In genomic region chr13:97344250-97345175, GRCh38 we compare ENCODE assay signal across 8 cellular contexts.
DNase-seq lines count a peak whose midpoint lies in the region; ATAC-seq and TF ChIP-seq lines count a peak whose summit lies in the region.

No MANE protein-coding gene starts in this region.

- no peak overlapping the region for H3K27ac Mint-ChIP-seq in activated T-cell treated with anti-CD3 and anti-CD28 coated beads, Interleukin-2, amount 50 U/mL, for 24 hours
- H3K27ac Mint-ChIP-seq in neural progenitor cell = no peak overlapping the region

- H3K27me3 Mint-ChIP-seq in activated T-cell treated with anti-CD3 and anti-CD28 coated beads, Interleukin-2, amount 50 U/mL, for 24 hours = no peaks in the 10 kb centered on the region
- no peaks in the 10 kb centered on the region for H3K27me3 Mint-ChIP-seq in neural progenitor cell (ENCODE audit: insufficient read depth, low read depth)

- H3F3A ChIP-seq in neural progenitor cell (ENCODE audit: low read depth) = no peaks in the 10 kb centered on the region

- no peak overlapping the region for H3K4me2 ChIP-seq in neural progenitor cell

- no peak overlapping the region for H2AFZ ChIP-seq in neural progenitor cell (replicated peaks)

- no peak overlapping the region for H3K27ac ChIP-seq in neural progenitor cell
- no peak overlapping the region for H3K27ac ChIP-seq in aorta (ENCODE audit: low read depth in 1 of 2, low read length in 2 of 2)

- intact Hi-C loops in aorta (cut with DNase I) = loop anchor here (5.0 kb wide), 2 partner anchors 122 to 232 kb away; partner anchors contain the start of gene MBNL2 (in 1 of the 2)

- peaks cover 38% of the 10 kb centered on the region for H3K36me3 Mint-ChIP-seq in activated T-cell treated with anti-CD3 and anti-CD28 coated beads, Interleukin-2, amount 50 U/mL, for 24 hours (ENCODE audit: low read depth)
- peaks cover 15% of the 10 kb centered on the region for H3K36me3 Mint-ChIP-seq in neural progenitor cell

- H3K27me3 ChIP-seq in neural progenitor cell = no peaks in the 10 kb centered on the region
- H3K27me3 ChIP-seq in aorta (ENCODE audit: control insufficient read depth in 1 of 2, insufficient read depth in 2 of 2, low read length in 1 of 2) = no peaks in the 10 kb centered on the region

- H3K9ac ChIP-seq in neural progenitor cell = no peak overlapping the region

- H3K9me3 Mint-ChIP-seq in activated T-cell treated with anti-CD3 and anti-CD28 coated beads, Interleukin-2, amount 50 U/mL, for 24 hours = no peaks in the 10 kb centered on the region
- no peaks in the 10 kb centered on the region for H3K9me3 Mint-ChIP-seq in neural progenitor cell

- peaks cover 15% of the 10 kb centered on the region for H3K4me1 Mint-ChIP-seq in activated T-cell treated with anti-CD3 and anti-CD28 coated beads, Interleukin-2, amount 50 U/mL, for 24 hours (ENCODE audit: low read depth)
- no peaks in the 10 kb centered on the region for H3K4me1 Mint-ChIP-seq in neural progenitor cell

- no peaks in the 10 kb centered on the region for H3K79me2 ChIP-seq in neural progenitor cell (ENCODE audit: low read depth)

- ATAC-seq in GM18519 (IDR thresholded peaks at IDR 0.05; ENCODE audit: low FRiP score, unreplicated experiment) (peak; percentile 81), HG03103 (IDR thresholded peaks at IDR 0.05; ENCODE audit: low read depth, unreplicated experiment) (peak; percentile 57), aorta (ENCODE audit: low FRiP score) (peak; percentile 75)

- DNase-seq in AML-193 (lab: John Stamatoyannopoulos, UW) (peak; percentile 29 to 41), NCI-H526 (lab: John Stamatoyannopoulos, UW) (peak; percentile 68 to 90), fibroblast of pulmonary artery (ENCODE audit: low read depth) (peak; percentile 81), neural progenitor cell (ENCODE audit: low spot score) (peak; percentile 70), aorta (peak; percentile 60 to 85)
- DNase-seq in activated T-cell treated with anti-CD3 and anti-CD28 coated beads, Interleukin-2, amount 50 U/mL, for 24 hours = peak; percentile 62

- H3K4me3 Mint-ChIP-seq in activated T-cell treated with anti-CD3 and anti-CD28 coated beads, Interleukin-2, amount 50 U/mL, for 24 hours = no peak overlapping the region
- no peak overlapping the region for H3K4me3 Mint-ChIP-seq in neural progenitor cell

- H3K4me1 ChIP-seq in neural progenitor cell (no peaks in the 10 kb centered on the region), aorta (ENCODE audit: control insufficient read depth in 1 of 2, insufficient read depth in 2 of 2, low read length in 2 of 2) (peaks cover 0 to 3% of the 10 kb centered on the region in 2 donors)

- WGBS in aorta, 2 donors = 40% methylated on average over 5 of the region's 5 CpGs

- no peaks in the 10 kb centered on the region for H4K20me1 ChIP-seq in neural progenitor cell (ENCODE audit: low read depth)

- peak; percentile 83 for TF ChIP-seq CTCF in fibroblast of pulmonary artery (IDR thresholded peaks at IDR 0.05; ENCODE audit: low read length, missing control alignments)
- TF ChIP-seq CTCF in neural progenitor cell (IDR thresholded peaks at IDR 0.05) = peak; percentile 76

- H3K36me3 ChIP-seq in neural progenitor cell (no peaks in the 10 kb centered on the region), aorta (ENCODE audit: control insufficient read depth in 1 of 2, insufficient read depth in 2 of 2, low read length in 1 of 2) (peaks cover 8 to 9% of the 10 kb centered on the region in 2 donors)

- H3K9me3 ChIP-seq in neural progenitor cell (ENCODE audit: low read depth) (no peaks in the 10 kb centered on the region), aorta (ENCODE audit: control insufficient read depth, low read length) (no peaks in the 10 kb centered on the region)

- H3K4me3 ChIP-seq in fibroblast of pulmonary artery (replicated peaks; ENCODE audit: low read depth, low read length) (no peak overlapping the region), neural progenitor cell (no peak overlapping the region), aorta (ENCODE audit: low read length in 2 of 2) (no peak overlapping the region)
